Comparison of ENCODE assay signal across 1 cellular context in genomic region chr2:80050246-80050645, GRCh38.
TF ChIP-seq lines count a peak whose summit lies in the region.

No MANE protein-coding gene starts in this region.

TF ChIP-seq in SK-N-SH, 30 proteins besides CTCF, POLR2A, EP300 and RAD21 (continued from another document):
- TF ChIP-seq, protein P1, sequence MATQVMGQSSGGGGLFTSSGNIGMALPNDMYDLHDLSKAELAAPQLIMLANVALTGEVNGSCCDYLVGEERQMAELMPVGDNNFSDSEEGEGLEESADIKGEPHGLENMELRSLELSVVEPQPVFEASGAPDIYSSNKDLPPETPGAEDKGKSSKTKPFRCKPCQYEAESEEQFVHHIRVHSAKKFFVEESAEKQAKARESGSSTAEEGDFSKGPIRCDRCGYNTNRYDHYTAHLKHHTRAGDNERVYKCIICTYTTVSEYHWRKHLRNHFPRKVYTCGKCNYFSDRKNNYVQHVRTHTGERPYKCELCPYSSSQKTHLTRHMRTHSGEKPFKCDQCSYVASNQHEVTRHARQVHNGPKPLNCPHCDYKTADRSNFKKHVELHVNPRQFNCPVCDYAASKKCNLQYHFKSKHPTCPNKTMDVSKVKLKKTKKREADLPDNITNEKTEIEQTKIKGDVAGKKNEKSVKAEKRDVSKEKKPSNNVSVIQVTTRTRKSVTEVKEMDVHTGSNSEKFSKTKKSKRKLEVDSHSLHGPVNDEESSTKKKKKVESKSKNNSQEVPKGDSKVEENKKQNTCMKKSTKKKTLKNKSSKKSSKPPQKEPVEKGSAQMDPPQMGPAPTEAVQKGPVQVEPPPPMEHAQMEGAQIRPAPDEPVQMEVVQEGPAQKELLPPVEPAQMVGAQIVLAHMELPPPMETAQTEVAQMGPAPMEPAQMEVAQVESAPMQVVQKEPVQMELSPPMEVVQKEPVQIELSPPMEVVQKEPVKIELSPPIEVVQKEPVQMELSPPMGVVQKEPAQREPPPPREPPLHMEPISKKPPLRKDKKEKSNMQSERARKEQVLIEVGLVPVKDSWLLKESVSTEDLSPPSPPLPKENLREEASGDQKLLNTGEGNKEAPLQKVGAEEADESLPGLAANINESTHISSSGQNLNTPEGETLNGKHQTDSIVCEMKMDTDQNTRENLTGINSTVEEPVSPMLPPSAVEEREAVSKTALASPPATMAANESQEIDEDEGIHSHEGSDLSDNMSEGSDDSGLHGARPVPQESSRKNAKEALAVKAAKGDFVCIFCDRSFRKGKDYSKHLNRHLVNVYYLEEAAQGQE (IDR thresholded peaks at IDR 0.05; ENCODE audit: low read depth, low read length) = no peak
- peak; percentile 96 for TF ChIP-seq CHD2 (IDR thresholded peaks at IDR 0.05; ENCODE audit: low read length, partially characterized antibody)
- peak; percentile 100 for TF ChIP-seq GATA2 (CRISPR knock-in tag; IDR thresholded peaks at IDR 0.05)
- TF ChIP-seq FOXM1 (IDR thresholded peaks at IDR 0.05; ENCODE audit: low read depth) = no peak
- no peak for TF ChIP-seq ZBTB33 (IDR thresholded peaks at IDR 0.05; ENCODE audit: borderline replicate concordance, low read depth)
